ENCODE assay signal across 9 cellular contexts in the genomic region with DNA sequence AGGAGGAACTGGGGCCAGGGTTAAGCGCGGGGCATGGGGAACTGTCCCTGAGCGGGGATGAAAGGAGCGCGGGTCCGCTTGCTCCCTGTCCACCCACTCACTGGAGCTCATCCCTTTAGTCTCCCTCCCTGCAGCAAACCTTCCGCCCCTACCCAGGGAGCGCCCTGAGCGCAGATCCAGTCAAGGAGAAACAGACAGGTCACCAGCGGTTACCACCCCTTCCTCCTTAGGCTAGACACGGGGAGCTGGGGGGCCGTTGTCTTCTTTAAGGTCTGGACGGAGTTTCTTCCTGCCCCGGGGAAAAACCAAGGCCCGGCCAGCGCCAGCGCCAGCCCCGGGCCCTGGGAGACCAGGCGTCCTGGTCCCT. TPM values are rescaled to one million over a fixed set of nuclear protein-coding genes. Genes with fewer than 3 reads are reported as not detected.
A peak's percentile ranks its signal among the peaks of the same experiment; 100 is the strongest.
DNase-seq lines count a peak whose midpoint lies in the region; ATAC-seq and TF ChIP-seq lines count a peak whose summit lies in the region.
"Had no signal": no experiment of that assay in that cellular context is flagged by ENCODE, and none has a peak within 500 bp of the region (broad histone marks: within the 10 kb centered on the region; RNA-seq: fewer than 3 reads in every experiment).

No MANE protein-coding gene starts in this region.

- CTCF ChIA-PET in activated CD8-positive, alpha-beta T cell treated with anti-CD3 and anti-CD28 coated beads for 36 hours (lab: Charles Lee) = interaction anchor here (1.1 to 3.3 kb wide), 4 partner anchors 10 to 275 kb away, joined by 3 to 17 read pairs (median 4); no protein-coding TSS in a partner anchor

- H3K9me3 ChIP-seq in heart right ventricle (no peaks in the 10 kb centered on the region), muscle layer of colon (ENCODE audit: low read length) (no peaks in the 10 kb centered on the region), uterus (no peaks in the 10 kb centered on the region)

- no peak for TF ChIP-seq POLR2A in uterus (IDR thresholded peaks at IDR 0.05)

- H3K36me3 Mint-ChIP-seq in activated CD8-positive, alpha-beta T cell treated with anti-CD3 and anti-CD28 coated beads for 36 hours (ENCODE audit: low read depth) = no peaks in the 10 kb centered on the region

- peaks cover 0 to 16% (median 8%) of the 10 kb centered on the region in 9 donors for H3K4me1 ChIP-seq in heart right ventricle
- H3K4me1 ChIP-seq in muscle layer of colon (ENCODE audit: insufficient read depth, low read length) = peaks cover 10% of the 10 kb centered on the region
- peaks cover 0 to 3% of the 10 kb centered on the region in 2 donors for H3K4me1 ChIP-seq in uterus

- H3K27me3 ChIP-seq in heart right ventricle (peaks cover 0 to 69% (median 63%) of the 10 kb centered on the region in 7 donors), dorsolateral prefrontal cortex (peaks cover 0 to 21% (median 0%) of the 10 kb centered on the region in 45 donors), muscle layer of colon (ENCODE audit: control insufficient read depth in 1 of 2, insufficient read depth in 2 of 2, low read length in 2 of 2) (peaks cover 11 to 38% of the 10 kb centered on the region in 2 donors), uterus (no peaks in the 10 kb centered on the region)

- POLR2A ChIA-PET in activated CD8-positive, alpha-beta T cell treated with anti-CD3 and anti-CD28 coated beads for 36 hours (lab: Charles Lee) = interaction anchor here (0.6 kb wide), 1 partner anchor 20 kb away, joined by 3 read pairs; no protein-coding TSS in a partner anchor

- peaks cover 6% of the 10 kb centered on the region for H3K4me1 Mint-ChIP-seq in activated CD8-positive, alpha-beta T cell treated with anti-CD3 and anti-CD28 coated beads for 36 hours (ENCODE audit: low read depth)

- peaks cover 45% of the 10 kb centered on the region for H3K27me3 Mint-ChIP-seq in activated CD8-positive, alpha-beta T cell treated with anti-CD3 and anti-CD28 coated beads for 36 hours

- TF ChIP-seq CTCF in heart right ventricle (IDR thresholded peaks at IDR 0.05) (no peak), dorsolateral prefrontal cortex (IDR thresholded peaks at IDR 0.05 in 54 of 56, conservative IDR thresholded peaks at IDR 0.05 in 2 of 56; ENCODE audit: low read depth in 1 of 56, partially characterized antibody in 56 of 56) (no peak), uterus (IDR thresholded peaks at IDR 0.05) (no peak)
- no peak for TF ChIP-seq CTCF in activated CD8-positive, alpha-beta T cell treated with anti-CD3 and anti-CD28 coated beads for 36 hours (IDR thresholded peaks at IDR 0.05)

- H3K36me3 ChIP-seq in heart right ventricle (no peaks in the 10 kb centered on the region), muscle layer of colon (ENCODE audit: insufficient read depth, low read length) (no peaks in the 10 kb centered on the region), uterus (no peaks in the 10 kb centered on the region)

- intact Hi-C loops in heart right ventricle (cut with DNase I) (no loop called here), Right ventricle myocardium inferior (cut with DNase I) (no loop called here), dorsolateral prefrontal cortex (cut with DNase I) (loop anchor here in 1 of 2 donors (5.0 kb wide), 1 partner anchor 35 kb away; no protein-coding TSS in a partner anchor), uterus (cut with DNase I; ENCODE audit: low total_unique reads) (no loop called here)
- intact Hi-C loops in activated CD8-positive, alpha-beta T cell treated with anti-CD3 and anti-CD28 coated beads for 36 hours (cut with micrococcal nuclease) = no loop called here

- no peak overlapping the region for H3K27ac Mint-ChIP-seq in activated CD8-positive, alpha-beta T cell treated with anti-CD3 and anti-CD28 coated beads for 36 hours

- no peak overlapping the region for H3K27ac ChIP-seq in heart right ventricle
- H3K27ac ChIP-seq in dorsolateral prefrontal cortex = peak overlapping the region in 4 of 59 donors; percentile 2 to 44 (median 10)
- H3K27ac ChIP-seq in muscle layer of colon (ENCODE audit: low read depth, low read length) = no peak overlapping the region
- H3K27ac ChIP-seq in uterus = peak overlapping the region in 1 of 2 donors; percentile 57

- no peak overlapping the region for H3K4me3 Mint-ChIP-seq in activated CD8-positive, alpha-beta T cell treated with anti-CD3 and anti-CD28 coated beads for 36 hours

- H3K9ac ChIP-seq in muscle layer of colon (ENCODE audit: low read length) = no peak overlapping the region

- peak overlapping the region in 9 of 10 donors; percentile 22 to 65 (median 48) for H3K4me3 ChIP-seq in heart right ventricle
- H3K4me3 ChIP-seq in dorsolateral prefrontal cortex = peak overlapping the region; percentile 35 to 75 (median 59)
- H3K4me3 ChIP-seq in muscle layer of colon (ENCODE audit: low read depth in 1 of 2, low read length in 2 of 2) = peak overlapping the region; percentile 25 to 27
- peak overlapping the region; percentile 16 to 57 for H3K4me3 ChIP-seq in uterus

- ATAC-seq in heart right ventricle (peak in 1 of 8 donors; percentile 18), Right ventricle myocardium inferior (no peak), HG02623 (IDR thresholded peaks at IDR 0.05; ENCODE audit: unreplicated experiment) (no peak)
- ATAC-seq in activated CD8-positive, alpha-beta T cell treated with anti-CD3 and anti-CD28 coated beads for 36 hours = no peak

- DNase-seq in heart right ventricle (no peak), Right ventricle myocardium inferior (ENCODE audit: missing footprints) (no peak), dorsolateral prefrontal cortex (no peak), uterus (no peak), NCI-H226 (no peak)
- DNase-seq in activated CD8-positive, alpha-beta T cell treated with anti-CD3 and anti-CD28 coated beads for 36 hours = no peak
- DNase-seq: NCI-H510A had no signal

- no peaks in the 10 kb centered on the region for H3K9me3 Mint-ChIP-seq in activated CD8-positive, alpha-beta T cell treated with anti-CD3 and anti-CD28 coated beads for 36 hours

- 2% methylated on average over 19 of the region's 19 CpGs for WGBS in heart right ventricle, 2 donors

RNA-seq across cellular contexts. Expression of gene WNT4, which starts 1.0 kb away (rescaled TPM):
- total RNA-seq in heart right ventricle (under 1 TPM in 1 of 10 donors, not detected in 9; 0.16 TPM), Right ventricle myocardium inferior (not detected), dorsolateral prefrontal cortex (1 to 10 TPM in 98 of 120 experiments, under 1 TPM in 22; 0.50 to 4.2 (median 1.5) TPM), uterus (10 to 100 TPM in 2 of 4 donors, 1 to 10 TPM in 1, not detected in 1; 1.3 to 14.0 (median 11.5) TPM)
- polyA plus RNA-seq in heart right ventricle = under 1 TPM in 1 of 2 donors, not detected in 1; 0.06 TPM
- total RNA-seq in activated CD8-positive, alpha-beta T cell treated with anti-CD3 and anti-CD28 coated beads for 36 hours = not detected
